In genomic region chr4:55554453-55555030, GRCh38 we compare ENCODE assay signal across 8 cellular contexts. TPM values are rescaled to one million over a fixed set of nuclear protein-coding genes. Genes with fewer than 3 reads are reported as not detected.
A peak's percentile ranks its signal among the peaks of the same experiment; 100 is the strongest.
DNase-seq lines count a peak whose midpoint lies in the region; ATAC-seq and TF ChIP-seq lines count a peak whose summit lies in the region.

No MANE protein-coding gene starts in this region.

- no peak overlapping the region for H3K9ac ChIP-seq in SK-N-SH

- POLR2A ChIA-PET in SK-N-SH (lab: Yijun Ruan, JAX), result interaction anchor here (0.6 kb wide), 1 partner anchor 78 kb away, joined by 8 read pairs; no protein-coding TSS in a partner anchor

- H3K27ac ChIP-seq in heart right ventricle (no peak overlapping the region), SK-N-SH (ENCODE audit: low read depth in 2 of 2, low read length in 1 of 2) (no peak overlapping the region), upper lobe of right lung (no peak overlapping the region)

- peak; percentile 10 to 66 (median 51) for TF ChIP-seq CTCF in heart right ventricle (IDR thresholded peaks at IDR 0.05)
- peak; percentile 69 for TF ChIP-seq CTCF in SK-N-SH (IDR thresholded peaks at IDR 0.05)
- peak; percentile 51 for TF ChIP-seq CTCF in upper lobe of right lung (IDR thresholded peaks at IDR 0.05)

- ATAC-seq in heart right ventricle, result peak in 2 of 8 donors; percentile 39 to 48
- ATAC-seq in upper lobe of right lung, result no peak
- no peak for ATAC-seq in activated naive CD4-positive, alpha-beta T cell treated with anti-CD3 and anti-CD28 coated beads, Interleukin-2, amount 50 U/mL, for 72 hours

- H3K4me2 ChIP-seq in SK-N-SH, result no peak overlapping the region

- H3K36me3 ChIP-seq in heart right ventricle (no peaks in the 10 kb centered on the region), SK-N-SH (replicated peaks in 1 of 2; ENCODE audit: control insufficient read depth in 1 of 2, insufficient read depth in 2 of 2, low read length in 1 of 2) (no peaks in the 10 kb centered on the region), upper lobe of right lung (no peaks in the 10 kb centered on the region)

- peaks cover 0 to 6% of the 10 kb centered on the region in 2 donors for H3K36me3 Mint-ChIP-seq in activated naive CD4-positive, alpha-beta T cell treated with anti-CD3 and anti-CD28 coated beads, Interleukin-2, amount 50 U/mL, for 72 hours

- no peaks in the 10 kb centered on the region for H3K9me3 ChIP-seq in heart right ventricle
- H3K9me3 ChIP-seq in SK-N-SH, result no peaks in the 10 kb centered on the region
- no peaks in the 10 kb centered on the region for H3K9me3 ChIP-seq in upper lobe of right lung

- no peaks in the 10 kb centered on the region for H3K9me2 ChIP-seq in SK-N-SH

- TF ChIP-seq EP300 in SK-N-SH (IDR thresholded peaks at IDR 0.05; ENCODE audit: borderline replicate concordance in 1 of 2, low read depth in 1 of 2, low read length in 1 of 2), result no peak

- WGBS in heart right ventricle, 2 donors, result 39 to 59% methylated on average over 2 of the region's 2 CpGs
- 27% methylated on average over 2 of the region's 2 CpGs for WGBS in SK-N-SH (ENCODE audit: low lambda C conversion rate)

- H3K9me3 Mint-ChIP-seq in activated naive CD4-positive, alpha-beta T cell treated with anti-CD3 and anti-CD28 coated beads, Interleukin-2, amount 50 U/mL, for 72 hours, result peaks cover 0 to 6% of the 10 kb centered on the region in 2 donors

- peaks cover 0 to 4% (median 0%) of the 10 kb centered on the region in 9 donors for H3K4me1 ChIP-seq in heart right ventricle
- no peaks in the 10 kb centered on the region; a peak in 1 of 4 replicates for H3K4me1 ChIP-seq in SK-N-SH (ENCODE audit: control insufficient read depth in 1 of 2, insufficient read depth in 2 of 2, low read depth in 1 of 2, low read length in 1 of 2)
- H3K4me1 ChIP-seq in upper lobe of right lung, result no peaks in the 10 kb centered on the region

- TF ChIP-seq RAD21 in SK-N-SH (IDR thresholded peaks at IDR 0.05; ENCODE audit: low read length), result peak; percentile 70

- no peak overlapping the region for H3K27ac Mint-ChIP-seq in activated naive CD4-positive, alpha-beta T cell treated with anti-CD3 and anti-CD28 coated beads, Interleukin-2, amount 50 U/mL, for 72 hours

- H3K79me2 ChIP-seq in SK-N-SH (ENCODE audit: insufficient read depth), result no peaks in the 10 kb centered on the region

- H3K27me3 ChIP-seq in heart right ventricle (peaks cover 0 to 3% (median 0%) of the 10 kb centered on the region in 7 donors), SK-N-SH (ENCODE audit: insufficient read depth) (no peaks in the 10 kb centered on the region), upper lobe of right lung (no peaks in the 10 kb centered on the region)

- intact Hi-C loops in heart right ventricle (cut with DNase I), result loop anchor here in 5 of 10 donors (5.0 to 10.0 kb wide), 3 partner anchors 207 to 580 kb away; partner anchors contain the start of gene SRD5A3 (in 4 of the 5)
- intact Hi-C loops in cardiac septum (cut with DNase I), result loop anchor here (5.0 kb wide), 1 partner anchor 107 kb away; no protein-coding TSS in a partner anchor
- intact Hi-C loops in upper lobe of right lung (cut with DNase I), result no loop called here

- H4K20me1 ChIP-seq in SK-N-SH (ENCODE audit: insufficient read depth), result no peaks in the 10 kb centered on the region

- CTCF ChIA-PET in SK-N-SH (lab: Yijun Ruan, JAX), result interaction anchor here (0.6 to 1.5 kb wide), 15 partner anchors 9 to 583 kb away, joined by 3 to 7 read pairs (median 3); partner anchors contain the start of genes SRD5A3 and TMEM165

- no peak overlapping the region for H3K4me3 ChIP-seq in heart right ventricle
- H3K4me3 ChIP-seq in SK-N-SH (ENCODE audit: low read depth in 2 of 2, low read length in 1 of 2), result no peak overlapping the region
- H3K4me3 ChIP-seq in upper lobe of right lung, result no peak overlapping the region

- H3F3A ChIP-seq in SK-N-SH (replicated peaks; ENCODE audit: insufficient read depth), result peaks cover 12% of the 10 kb centered on the region

- DNase-seq in heart right ventricle, result no peak
- no peak for DNase-seq in cardiac septum (ENCODE audit: low spot score)
- peak; percentile 26 for DNase-seq in SK-N-SH
- peak; percentile 18 for DNase-seq in foreskin melanocyte
- DNase-seq in upper lobe of right lung, result no peak
- DNase-seq in activated T-cell treated with anti-CD3 and anti-CD28 coated beads, Interleukin-2, amount 50 U/mL, for 1 hour, result no peak
- no peak for DNase-seq in activated naive CD4-positive, alpha-beta T cell treated with anti-CD3 and anti-CD28 coated beads, Interleukin-2, amount 50 U/mL, for 72 hours (ENCODE audit: low spot score in 2 of 2)
- no peak for DNase-seq in effector CD4-positive, alpha-beta T cell

- H2AFZ ChIP-seq in SK-N-SH (ENCODE audit: low read depth), result no peak overlapping the region

TF ChIP-seq in SK-N-SH, 30 proteins besides CTCF, POLR2A, EP300 and RAD21:
- TF ChIP-seq GABPA (IDR thresholded peaks at IDR 0.05; ENCODE audit: low read depth) (no peak), GATA2 (CRISPR knock-in tag; IDR thresholded peaks at IDR 0.05) (no peak), CHD2 (IDR thresholded peaks at IDR 0.05; ENCODE audit: low read length, partially characterized antibody) (no peak), USF1 (IDR thresholded peaks at IDR 0.05; ENCODE audit: borderline replicate concordance, low read depth) (no peak), SMC3 (IDR thresholded peaks at IDR 0.05; ENCODE audit: low read depth, low read length) (peak; percentile 53)

RNA-seq across cellular contexts. Expression of gene CLOCK, which starts 7.8 kb away (rescaled TPM):
- total RNA-seq in heart right ventricle (10 to 100 TPM; 25.4 to 40.7 (median 32.5) TPM), cardiac septum (32.0 TPM), upper lobe of right lung (24.2 TPM)
- polyA plus RNA-seq in heart right ventricle (1 to 10 TPM; 6.1 to 9.3 TPM), SK-N-SH (2012; rRNA removed) (4.2 and 5.5 TPM in 2 replicates)
- 5.5 and 6.4 TPM in 2 replicates for polyA plus RNA-seq in SK-N-SH (2012; cell fraction: cytosol; rRNA removed)
- 7.1 and 10.6 TPM in 2 replicates for polyA plus RNA-seq in SK-N-SH (2012; cell fraction: nucleus; rRNA removed)
- total RNA-seq in activated naive CD4-positive, alpha-beta T cell treated with anti-CD3 and anti-CD28 coated beads, Interleukin-2, amount 50 U/mL, for 72 hours, result 10 to 100 TPM in 1 of 2 donors, 1 to 10 TPM in 1; 8.4 to 13.6 TPM

RNA-seq across cellular contexts. Expression of gene PDCL2, which starts 37.5 kb away (rescaled TPM):
- total RNA-seq in heart right ventricle (not detected), cardiac septum (not detected), upper lobe of right lung (not detected)
- polyA plus RNA-seq in heart right ventricle (not detected), SK-N-SH (2012; rRNA removed) (not detected in 2 replicates)
- polyA plus RNA-seq in SK-N-SH (2012; cell fraction: cytosol; rRNA removed), result not detected in 2 replicates
- polyA plus RNA-seq in SK-N-SH (2012; cell fraction: nucleus; rRNA removed), result not detected in 2 replicates
- not detected for total RNA-seq in activated naive CD4-positive, alpha-beta T cell treated with anti-CD3 and anti-CD28 coated beads, Interleukin-2, amount 50 U/mL, for 72 hours

Comparison
In these comparisons a context has a peak if more than half of its experiments do, and no peak if none do; other contexts are left out.
1. DNase-seq: peak in SK-N-SH (single experiment) and foreskin melanocyte (single experiment); none in heart right ventricle (0 of 2), cardiac septum (single experiment), upper lobe of right lung (single experiment), activated T-cell treated with anti-CD3 and anti-CD28 coated beads, Interleukin-2, amount 50 U/mL, for 1 hour (single experiment), activated naive CD4-positive, alpha-beta T cell treated with anti-CD3 and anti-CD28 coated beads, Interleukin-2, amount 50 U/mL, for 72 hours (0 of 2) and effector CD4-positive, alpha-beta T cell (single experiment).
2. Peak in every context shown above with its lines, with median percentiles within 50 percentile points of each other: CTCF ChIP-seq.